In genomic region chr1:161440312-161440894, GRCh38 we compare ENCODE assay signal across 8 cellular contexts.
A peak's percentile ranks its signal among the peaks of the same experiment; 100 is the strongest.
DNase-seq lines count a peak whose midpoint lies in the region; ATAC-seq, FAIRE-seq and TF ChIP-seq lines count a peak whose summit lies in the region.

No MANE protein-coding gene starts in this region.

- DNase-seq in D721Med (ENCODE audit: insufficient read length, low spot score) (peak; percentile 98), H1 (ENCODE audit: low read depth in 1 of 2, low spot score in 2 of 2) (peak; percentile 41 to 85), NCI-H526 treated with DMSO at 0.1 percent for 48 hours (lab: John Stamatoyannopoulos, UW) (no peak), amniotic stem cell (lab: John Stamatoyannopoulos, UW) (no peak)
- peak; percentile 83 for DNase-seq in activated CD4-positive, alpha-beta T cell treated with anti-CD3 and anti-CD28 coated beads for 36 hours

- no peak overlapping the region for H2BK12ac ChIP-seq in H1 (ENCODE audit: low read depth, low read length)

- peak overlapping the region; percentile 67 for H3K27ac Mint-ChIP-seq in activated CD4-positive, alpha-beta T cell treated with anti-CD3 and anti-CD28 coated beads for 36 hours

- no peaks in the 10 kb centered on the region for H3K36me3 ChIP-seq in H1 (ENCODE audit: control insufficient read depth in 2 of 4, insufficient read depth in 4 of 4, low read length in 3 of 4)
- H3K36me3 ChIP-seq in mucosa of rectum (ENCODE audit: control insufficient read depth in 2 of 2, insufficient read depth in 2 of 2, low read length in 2 of 2), result no peaks in the 10 kb centered on the region
- H3K36me3 ChIP-seq in subcutaneous abdominal adipose tissue (ENCODE audit: control insufficient read depth in 5 of 5, insufficient read depth in 5 of 5, low read length in 5 of 5), result no peaks in the 10 kb centered on the region

- H3K4me3 ChIP-seq in H1 (ENCODE audit: extremely low read depth in 1 of 4, insufficient read depth in 2 of 4, low read depth in 3 of 4, low read length in 4 of 4), result peak overlapping the region; percentile 61 to 88 (median 75)
- H3K4me3 ChIP-seq in mucosa of rectum (ENCODE audit: low read length in 2 of 2), result peak overlapping the region; percentile 66 to 67
- H3K4me3 ChIP-seq in subcutaneous abdominal adipose tissue (ENCODE audit: low read depth in 1 of 5, low read length in 5 of 5), result peak overlapping the region in 4 of 5 donors; percentile 67 to 77 (median 74)

- H3K79me2 ChIP-seq in H1 (ENCODE audit: control insufficient read depth in 1 of 2, insufficient read depth in 2 of 2, low read length in 2 of 2), result no peaks in the 10 kb centered on the region

- H4K8ac ChIP-seq in H1 (ENCODE audit: extremely low read depth, insufficient read depth, low read length), result no peak overlapping the region; the same call in 1 of the 2 replicates

- H3K9me3 Mint-ChIP-seq in activated CD4-positive, alpha-beta T cell treated with anti-CD3 and anti-CD28 coated beads for 36 hours (ENCODE audit: low read depth), result no peaks in the 10 kb centered on the region

- H2AK5ac ChIP-seq in H1 (ENCODE audit: low read depth, low read length), result no peak overlapping the region

- ATAC-seq in HG03066 (IDR thresholded peaks at IDR 0.05; ENCODE audit: low read depth, unreplicated experiment), result peak; percentile 50
- ATAC-seq in activated CD4-positive, alpha-beta T cell treated with anti-CD3 and anti-CD28 coated beads for 36 hours, result peak; percentile 58

- no peak overlapping the region for H3K56ac ChIP-seq in H1 (replicated peaks; ENCODE audit: insufficient read length, low read depth, low read length)

- H3K27me3 ChIP-seq in H1 (replicated peaks in 1 of 4; ENCODE audit: control insufficient read depth in 3 of 4, extremely low read depth in 1 of 4, insufficient read depth in 3 of 4, low read length in 3 of 4) (peaks cover 12 to 38% (median 24%) of the 10 kb centered on the region in 4 experiments), mucosa of rectum (ENCODE audit: control insufficient read depth in 2 of 2, insufficient read depth in 2 of 2, low read length in 2 of 2) (peaks cover 15 to 22% of the 10 kb centered on the region in 2 donors), subcutaneous abdominal adipose tissue (ENCODE audit: control insufficient read depth in 5 of 5, insufficient read depth in 4 of 5, low read length in 5 of 5) (peaks cover 0 to 11% (median 8%) of the 10 kb centered on the region in 5 donors)

- H3K27me3 Mint-ChIP-seq in activated CD4-positive, alpha-beta T cell treated with anti-CD3 and anti-CD28 coated beads for 36 hours, result peaks cover 27% of the 10 kb centered on the region

- H2BK15ac ChIP-seq in H1 (ENCODE audit: low read length), result no peak overlapping the region

- H4K91ac ChIP-seq in H1 (replicated peaks; ENCODE audit: insufficient read length, low read length), result no peak overlapping the region

- CTCF ChIA-PET in activated CD4-positive, alpha-beta T cell treated with anti-CD3 and anti-CD28 coated beads for 36 hours (lab: Charles Lee), result interaction anchor here (0.6 to 1.6 kb wide), 12 partner anchors 10 to 234 kb away, joined by 3 to 15 read pairs (median 3); no protein-coding TSS in a partner anchor
- CTCF ChIA-PET in H1 (lab: Charles Lee; ENCODE audit: partially characterized antibody), result interaction anchor here (0.6 to 2.9 kb wide), 14 partner anchors 11 to 259 kb away, joined by 3 to 26 read pairs (median 5); no protein-coding TSS in a partner anchor

- peaks cover 2% of the 10 kb centered on the region for H3K36me3 Mint-ChIP-seq in activated CD4-positive, alpha-beta T cell treated with anti-CD3 and anti-CD28 coated beads for 36 hours (ENCODE audit: low read depth)

- peak in 1 of 2 experiments; percentile 35; a peak in 2 of 4 replicates for TF ChIP-seq RAD21 in H1 (IDR thresholded peaks at IDR 0.05 in 1 of 2, conservative IDR thresholded peaks at IDR 0.05 in 1 of 2; ENCODE audit: low read depth in 2 of 2, low read length in 2 of 2)

- H3K14ac ChIP-seq in H1 (ENCODE audit: insufficient read length), result no peak overlapping the region

- H3K4ac ChIP-seq in H1 (replicated peaks; ENCODE audit: insufficient read length, low read depth, low read length), result no peak overlapping the region

- no peak overlapping the region for H3K27ac ChIP-seq in H1 (ENCODE audit: low read depth, low read length)
- H3K27ac ChIP-seq in mucosa of rectum (ENCODE audit: low read depth in 2 of 2, low read length in 2 of 2), result no peak overlapping the region
- no peak overlapping the region for H3K27ac ChIP-seq in subcutaneous abdominal adipose tissue (ENCODE audit: low read depth, low read length)

- peak overlapping the region; percentile 71; the same call in 1 of the 2 replicates for H3K18ac ChIP-seq in H1 (ENCODE audit: extremely low read depth, low read length)

- H3K4me1 ChIP-seq in H1 (replicated peaks in 1 of 4; ENCODE audit: control insufficient read depth in 3 of 4, insufficient read depth in 4 of 4, low read length in 3 of 4) (peaks cover 0 to 5% (median 2%) of the 10 kb centered on the region in 4 experiments; a peak in 3 of 7 replicates), mucosa of rectum (ENCODE audit: control insufficient read depth in 2 of 2, insufficient read depth in 2 of 2, low read length in 2 of 2) (peaks cover 2 to 8% of the 10 kb centered on the region in 2 donors), subcutaneous abdominal adipose tissue (ENCODE audit: control insufficient read depth in 5 of 5, insufficient read depth in 5 of 5, low read length in 5 of 5) (peaks cover 0 to 12% (median 10%) of the 10 kb centered on the region in 5 donors)

- no peak overlapping the region for H3K23ac ChIP-seq in H1 (ENCODE audit: insufficient read length)

- WGBS in H1 (ENCODE audit: extremely low coverage in 1 of 2, insufficient coverage in 1 of 2, insufficient read length in 1 of 2, insufficient replicate concordance in 2 of 2, low coverage in 1 of 2, low lambda C conversion rate in 2 of 2, missing lambda C conversion rate in 1 of 2), 2 experiments, result 3% methylated on average over 8 of the region's 61 CpGs; no CpG with 5 or more reads in 1 of the 2 experiments

- H2AFZ ChIP-seq in H1 (ENCODE audit: low read length), result no peak overlapping the region; the same call in 1 of the 2 replicates

- no peak for TF ChIP-seq POLR2A in H1 (IDR thresholded peaks at IDR 0.05; ENCODE audit: control extremely low read depth in 1 of 2, low read depth in 2 of 2, low read length in 2 of 2)

- POLR2A ChIA-PET in activated CD4-positive, alpha-beta T cell treated with anti-CD3 and anti-CD28 coated beads for 36 hours (lab: Charles Lee), result no interaction called here
- POLR2A ChIA-PET in H1 (lab: Charles Lee; ENCODE audit: partially characterized antibody), result interaction anchor here (0.7 to 3.8 kb wide), 4 partner anchors 12 to 395 kb away, joined by 3 to 27 read pairs (median 3); partner anchors contain the start of gene USF1

- no peak for TF ChIP-seq EP300 in H1 (IDR thresholded peaks at IDR 0.05; ENCODE audit: borderline replicate concordance in 1 of 2, low read depth in 2 of 2, low read length in 2 of 2)

- H3K79me1 ChIP-seq in H1 (ENCODE audit: low read depth, low read length), result no peaks in the 10 kb centered on the region

- H3K9ac ChIP-seq in H1 (replicated peaks in 1 of 4; ENCODE audit: extremely low read depth in 1 of 4, low read depth in 3 of 4, low read length in 3 of 4), result peak overlapping the region; percentile 12 to 53 (median 34); a peak in 5 of 7 replicates
- peak overlapping the region; percentile 24 to 72 for H3K9ac ChIP-seq in mucosa of rectum (ENCODE audit: low read depth in 1 of 2, low read length in 2 of 2)
- H3K9ac ChIP-seq in subcutaneous abdominal adipose tissue (ENCODE audit: low read length in 5 of 5), result peak overlapping the region in 3 of 5 donors; percentile 56 to 87 (median 71)

- peaks cover 8% of the 10 kb centered on the region; the same call in 1 of the 2 replicates for H3K23me2 ChIP-seq in H1 (ENCODE audit: low read depth, low read length)

- TF ChIP-seq CTCF in D721Med (IDR thresholded peaks at IDR 0.05; ENCODE audit: insufficient read depth, missing control alignments) (peak; percentile 74), H1 (IDR thresholded peaks at IDR 0.05; ENCODE audit: control extremely low read depth in 1 of 3, insufficient read depth in 1 of 3, low read depth in 1 of 3, low read length in 3 of 3) (peak; percentile 62 to 82 (median 65))

- H4K20me1 ChIP-seq in H1 (replicated peaks in 1 of 2; ENCODE audit: control insufficient read depth in 1 of 2, insufficient read depth in 2 of 2, low read length in 2 of 2), result no peaks in the 10 kb centered on the region

- peaks cover 10% of the 10 kb centered on the region for H3K4me1 Mint-ChIP-seq in activated CD4-positive, alpha-beta T cell treated with anti-CD3 and anti-CD28 coated beads for 36 hours

- H2BK5ac ChIP-seq in H1 (ENCODE audit: low read depth, low read length), result no peak overlapping the region

- H3K4me3 Mint-ChIP-seq in activated CD4-positive, alpha-beta T cell treated with anti-CD3 and anti-CD28 coated beads for 36 hours, result peak overlapping the region; percentile 82

- FAIRE-seq in D721Med (lab: Jason Lieb, UNC), result no peak
- FAIRE-seq in H1 (lab: Jason Lieb, UNC), result no peak

- no peak overlapping the region for H4K5ac ChIP-seq in H1 (ENCODE audit: insufficient read length, low read depth, low read length)

- no peak overlapping the region for H2BK120ac ChIP-seq in H1 (replicated peaks; ENCODE audit: low read depth, low read length)

- peak overlapping the region; percentile 56 to 95 for H3K4me2 ChIP-seq in H1 (ENCODE audit: insufficient read depth in 1 of 2, low read depth in 2 of 2, low read length in 2 of 2)

- H3K9me3 ChIP-seq in H1 (ENCODE audit: insufficient read depth in 2 of 2, low read depth in 1 of 2, low read length in 1 of 2) (no peaks in the 10 kb centered on the region), mucosa of rectum (ENCODE audit: control insufficient read depth in 2 of 2, low read length in 2 of 2) (no peaks in the 10 kb centered on the region), subcutaneous abdominal adipose tissue (ENCODE audit: control insufficient read depth in 5 of 5, low read length in 5 of 5) (peaks cover 0 to 3% (median 0%) of the 10 kb centered on the region in 5 donors)

- intact Hi-C loops in activated CD4-positive, alpha-beta T cell treated with anti-CD3 and anti-CD28 coated beads for 36 hours (cut with DNase I, micrococcal nuclease), result loop anchor here (10.0 kb wide), 1 partner anchor 46 kb away; no protein-coding TSS in a partner anchor

- no peak overlapping the region for H2BK20ac ChIP-seq in H1 (ENCODE audit: low read length)

TF ChIP-seq in H1, 55 proteins besides CTCF, POLR2A, EP300 and RAD21 (continues in another document):
- TF ChIP-seq ASH2L (IDR thresholded peaks at IDR 0.05; ENCODE audit: low read length) (peak; percentile 74), SAP30 (IDR thresholded peaks at IDR 0.05; ENCODE audit: insufficient read depth, insufficient replicate concordance, low read length) (no peak), KDM5A (IDR thresholded peaks at IDR 0.05; ENCODE audit: low read length) (no peak), SRF (IDR thresholded peaks at IDR 0.05; ENCODE audit: low read depth, low read length) (no peak), CHD2 (IDR thresholded peaks at IDR 0.05; ENCODE audit: low read length) (no peak), BCL11A (IDR thresholded peaks at IDR 0.05; ENCODE audit: low read depth in 2 of 2, low read length in 2 of 2) (no peak), ZNF274 (IDR thresholded peaks at IDR 0.05; ENCODE audit: borderline replicate concordance, extremely low read depth, low read length) (no peak), HDAC2 (IDR thresholded peaks at IDR 0.05; ENCODE audit: borderline replicate concordance in 1 of 2, low read depth in 2 of 2, low read length in 2 of 2) (no peak)

Comparison
In these comparisons a context has a peak if more than half of its experiments do, and no peak if none do; other contexts are left out.
1. DNase-seq: peak in D721Med (single experiment), activated CD4-positive, alpha-beta T cell treated with anti-CD3 and anti-CD28 coated beads for 36 hours (single experiment) and H1 (2 of 2); none in NCI-H526 treated with DMSO at 0.1 percent for 48 hours (single experiment) and amniotic stem cell (single experiment).
2. Peak in every context shown above with its lines, with median percentiles within 50 percentile points of each other: H3K4me3 ChIP-seq and H3K9ac ChIP-seq.